Comparison of ENCODE assay signal across 8 cellular contexts in genomic region chr22:29313126-29314071, GRCh38. TPM values are rescaled to one million over a fixed set of nuclear protein-coding genes. Genes with fewer than 3 reads are reported as not detected.
DNase-seq lines count a peak whose midpoint lies in the region; ATAC-seq and TF ChIP-seq lines count a peak whose summit lies in the region.

No MANE protein-coding gene starts in this region.

- 26% methylated on average over 80 of the region's 80 CpGs for WGBS in liver

- H3K36me3 ChIP-seq in liver (ENCODE audit: control insufficient read depth in 4 of 4, insufficient read depth in 3 of 4, low read depth in 1 of 4, low read length in 3 of 4): no peaks in the 10 kb centered on the region

- H3K4me3 ChIP-seq in AG04450 (ENCODE audit: low read depth, low read length) (no peak overlapping the region), liver (ENCODE audit: low read depth in 1 of 3, low read length in 3 of 3) (no peak overlapping the region)

- peaks cover 9% of the 10 kb centered on the region; the same call in 1 of the 2 replicates for H3K9me3 ChIP-seq in AG04450 (ENCODE audit: control insufficient read depth, insufficient read depth, low read length)
- H3K9me3 ChIP-seq in liver (ENCODE audit: control insufficient read depth in 4 of 4, low read length in 3 of 4): no peaks in the 10 kb centered on the region

- CTCF ChIA-PET in AG04450 (lab: Charles Lee): interaction anchor here (1.2 kb wide), 1 partner anchor 9 kb away, joined by 4 read pairs; no protein-coding TSS in a partner anchor

- ATAC-seq in GM21723 (IDR thresholded peaks at IDR 0.05; ENCODE audit: unreplicated experiment): no peak

- peaks cover 36% of the 10 kb centered on the region for H3K27me3 ChIP-seq in AG04450 (ENCODE audit: control insufficient read depth, insufficient read depth, low read length)
- peaks cover 0 to 4% (median 0%) of the 10 kb centered on the region in 4 donors for H3K27me3 ChIP-seq in liver (ENCODE audit: control insufficient read depth in 4 of 4, insufficient read depth in 4 of 4, low read length in 3 of 4)

- POLR2A ChIA-PET in AG04450 (lab: Yijun Ruan, JAX): no interaction called here

- H3K4me1 ChIP-seq in liver (ENCODE audit: control insufficient read depth in 4 of 4, insufficient read depth in 4 of 4, low read length in 3 of 4): peaks cover 9 to 45% (median 18%) of the 10 kb centered on the region in 4 donors

- H3K27ac ChIP-seq in AG04450 (ENCODE audit: low read depth, low read length) (no peak overlapping the region), liver (ENCODE audit: low read depth in 1 of 2, low read length in 2 of 2) (no peak overlapping the region)

- no peak overlapping the region for H3K9ac ChIP-seq in liver (ENCODE audit: low read depth in 1 of 2, low read length in 2 of 2)

- TF ChIP-seq RAD21 in liver (IDR thresholded peaks at IDR 0.05): peak in 1 of 2 donors; percentile 52

- no peak for DNase-seq in AG04450 (ENCODE audit: low read depth, low spot score)
- peak; percentile 58 for DNase-seq in HuH-7.5 (ENCODE audit: low spot score)
- peak; percentile 48 for DNase-seq in cerebellum (ENCODE audit: low spot score)
- DNase-seq in NCI-H1092 treated with DMSO at 0.1 percent for 48 hours (lab: John Stamatoyannopoulos, UW): no peak
- DNase-seq in cerebellar cortex (ENCODE audit: low spot score): no peak
- no peak for DNase-seq in inferior parietal cortex (ENCODE audit: extremely low spot score)

- TF ChIP-seq CTCF in AG04450 (IDR thresholded peaks at IDR 0.05; ENCODE audit: low read depth, low read length) (peak; percentile 54), liver (IDR thresholded peaks at IDR 0.05; ENCODE audit: low read depth, low read length, missing input control) (peak; percentile 48)

TF ChIP-seq in liver, 16 proteins besides CTCF, POLR2A, EP300 and RAD21:
- TF ChIP-seq SP1 (IDR thresholded peaks at IDR 0.05): no peak
- TF ChIP-seq EGR1 (IDR thresholded peaks at IDR 0.05; ENCODE audit: low read depth in 2 of 2): no peak
- no peak for TF ChIP-seq ZBTB33 (IDR thresholded peaks at IDR 0.05)
- TF ChIP-seq ATF3 (IDR thresholded peaks at IDR 0.05): no peak
- TF ChIP-seq GABPA (IDR thresholded peaks at IDR 0.05 in 1 of 2, conservative IDR thresholded peaks at IDR 0.05 in 1 of 2): no peak
- no peak for TF ChIP-seq NR2F2 (IDR thresholded peaks at IDR 0.05)
- TF ChIP-seq, protein P1, sequence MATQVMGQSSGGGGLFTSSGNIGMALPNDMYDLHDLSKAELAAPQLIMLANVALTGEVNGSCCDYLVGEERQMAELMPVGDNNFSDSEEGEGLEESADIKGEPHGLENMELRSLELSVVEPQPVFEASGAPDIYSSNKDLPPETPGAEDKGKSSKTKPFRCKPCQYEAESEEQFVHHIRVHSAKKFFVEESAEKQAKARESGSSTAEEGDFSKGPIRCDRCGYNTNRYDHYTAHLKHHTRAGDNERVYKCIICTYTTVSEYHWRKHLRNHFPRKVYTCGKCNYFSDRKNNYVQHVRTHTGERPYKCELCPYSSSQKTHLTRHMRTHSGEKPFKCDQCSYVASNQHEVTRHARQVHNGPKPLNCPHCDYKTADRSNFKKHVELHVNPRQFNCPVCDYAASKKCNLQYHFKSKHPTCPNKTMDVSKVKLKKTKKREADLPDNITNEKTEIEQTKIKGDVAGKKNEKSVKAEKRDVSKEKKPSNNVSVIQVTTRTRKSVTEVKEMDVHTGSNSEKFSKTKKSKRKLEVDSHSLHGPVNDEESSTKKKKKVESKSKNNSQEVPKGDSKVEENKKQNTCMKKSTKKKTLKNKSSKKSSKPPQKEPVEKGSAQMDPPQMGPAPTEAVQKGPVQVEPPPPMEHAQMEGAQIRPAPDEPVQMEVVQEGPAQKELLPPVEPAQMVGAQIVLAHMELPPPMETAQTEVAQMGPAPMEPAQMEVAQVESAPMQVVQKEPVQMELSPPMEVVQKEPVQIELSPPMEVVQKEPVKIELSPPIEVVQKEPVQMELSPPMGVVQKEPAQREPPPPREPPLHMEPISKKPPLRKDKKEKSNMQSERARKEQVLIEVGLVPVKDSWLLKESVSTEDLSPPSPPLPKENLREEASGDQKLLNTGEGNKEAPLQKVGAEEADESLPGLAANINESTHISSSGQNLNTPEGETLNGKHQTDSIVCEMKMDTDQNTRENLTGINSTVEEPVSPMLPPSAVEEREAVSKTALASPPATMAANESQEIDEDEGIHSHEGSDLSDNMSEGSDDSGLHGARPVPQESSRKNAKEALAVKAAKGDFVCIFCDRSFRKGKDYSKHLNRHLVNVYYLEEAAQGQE (IDR thresholded peaks at IDR 0.05): no peak
- TF ChIP-seq HNF4A (conservative IDR thresholded peaks at IDR 0.05): no peak
- no peak for TF ChIP-seq MAX (IDR thresholded peaks at IDR 0.05)
- no peak for TF ChIP-seq JUND (IDR thresholded peaks at IDR 0.05)
- TF ChIP-seq FOXA1 (IDR thresholded peaks at IDR 0.05): no peak
- no peak for TF ChIP-seq FOXA2 (IDR thresholded peaks at IDR 0.05)
- no peak for TF ChIP-seq YY1 (IDR thresholded peaks at IDR 0.05)
- no peak for TF ChIP-seq RXRA (IDR thresholded peaks at IDR 0.05)
- TF ChIP-seq HNF4G (IDR thresholded peaks at IDR 0.05): no peak
- TF ChIP-seq TAF1 (conservative IDR thresholded peaks at IDR 0.05): no peak

RNA-seq across cellular contexts. Expression of gene RASL10A, which starts 2.1 kb away (rescaled TPM):
- polyA plus RNA-seq in AG04450 (2011; rRNA removed) (not detected in 2 replicates), liver (under 1 TPM; 0.10 to 0.20 TPM)
- polyA minus RNA-seq in AG04450 (2011; rRNA and poly(A)+ RNA removed): not detected in 2 replicates
- total RNA-seq in cerebellum (not detected), liver (under 1 TPM; 0.75 to 0.79 TPM)

RNA-seq across cellular contexts. Expression of gene GAS2L1, which starts 6.9 kb away (rescaled TPM):
- polyA plus RNA-seq in AG04450 (2011; rRNA removed) (4.5 and 5.2 TPM in 2 replicates), liver (10 to 100 TPM in 1 of 2 donors, 1 to 10 TPM in 1; 4.0 to 11.2 TPM)
- 2.2 and 2.9 TPM in 2 replicates for polyA minus RNA-seq in AG04450 (2011; rRNA and poly(A)+ RNA removed)
- total RNA-seq in cerebellum (3.3 TPM), liver (10 to 100 TPM in 1 of 2 donors, 1 to 10 TPM in 1; 6.6 to 11.4 TPM)

RNA-seq across cellular contexts. Expression of gene EWSR1, which starts 45.3 kb away (rescaled TPM):
- polyA plus RNA-seq in AG04450 (2011; rRNA removed) (146 and 185 TPM in 2 replicates), liver (10 to 100 TPM; 64.8 to 75.7 TPM)
- polyA minus RNA-seq in AG04450 (2011; rRNA and poly(A)+ RNA removed): 206 and 243 TPM in 2 replicates
- total RNA-seq in cerebellum (206 TPM), liver (100 to 1,000 TPM in 1 of 2 donors, 10 to 100 TPM in 1; 81.0 to 134 TPM)

RNA-seq across cellular contexts. Expression of gene RHBDD3, which starts 45.6 kb away (rescaled TPM):
- 9.9 and 13.8 TPM in 2 replicates for polyA plus RNA-seq in AG04450 (2011; rRNA removed)
- polyA minus RNA-seq in AG04450 (2011; rRNA and poly(A)+ RNA removed): 3.6 and 5.0 TPM in 2 replicates
- total RNA-seq in cerebellum: 21.1 TPM
- total RNA-seq in liver: 10 to 100 TPM; 14.3 to 22.1 TPM
- polyA plus RNA-seq in liver: 10 to 100 TPM; 14.5 to 26.5 TPM

Comparison
In these comparisons a context has a peak if more than half of its experiments do, and no peak if none do; other contexts are left out.
1. DNase-seq: peak in HuH-7.5 (single experiment) and cerebellum (single experiment); none in AG04450 (single experiment), NCI-H1092 treated with DMSO at 0.1 percent for 48 hours (single experiment), cerebellar cortex (single experiment) and inferior parietal cortex (single experiment).